Comparison of ENCODE assay signal across 8 cellular contexts in the genomic region with DNA sequence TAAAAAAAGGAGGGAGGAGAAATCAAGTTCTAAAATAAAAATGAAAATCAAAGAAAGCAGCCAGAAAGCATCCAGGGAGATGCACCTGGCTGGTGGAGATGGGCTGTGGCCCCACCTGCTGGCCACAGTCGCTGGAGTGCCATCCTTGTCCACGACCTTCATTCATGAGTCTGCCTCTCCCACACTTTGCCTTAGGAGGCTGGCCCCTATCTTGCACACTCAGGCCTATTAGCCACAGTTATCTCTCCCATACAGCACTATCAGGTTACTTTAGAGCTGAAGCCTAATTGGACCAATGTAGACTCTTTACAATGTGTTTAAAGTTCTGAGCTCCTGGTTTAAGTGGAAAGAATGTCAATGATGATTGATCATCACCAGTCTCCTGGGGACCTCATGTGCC.
DNase-seq lines count a peak whose midpoint lies in the region; ATAC-seq, FAIRE-seq and TF ChIP-seq lines count a peak whose summit lies in the region.

No MANE protein-coding gene starts in this region.

- CTCF ChIA-PET in activated naive CD4-positive, alpha-beta T cell treated with anti-CD3 and anti-CD28 coated beads, Interleukin-2, amount 10 ng/mL, durations not matched to agents 7 days and 5 days (lab: Charles Lee), result interaction anchor here (1.1 to 2.2 kb wide), 6 partner anchors 90 to 455 kb away, joined by 3 to 8 read pairs (median 5); no protein-coding TSS in a partner anchor

- peak; percentile 26 for DNase-seq in activated naive CD4-positive, alpha-beta T cell treated with anti-CD3 and anti-CD28 coated beads, Interleukin-2, amount 10 ng/mL, durations not matched to agents 7 days and 5 days
- DNase-seq in activated naive CD4-positive, alpha-beta T cell treated with anti-CD3 and anti-CD28 coated beads, Interleukin-2, amount 50 U/mL, for 16 hours, result no peak
- DNase-seq in NCI-H2196 (lab: John Stamatoyannopoulos, UW; ENCODE audit: unreplicated experiment) (peak; percentile 54), bronchial epithelial cell (ENCODE audit: low read depth) (no peak), nephron progenitor cell (peak; percentile 53), NCI-H1048 (lab: John Stamatoyannopoulos, UW) (no peak)

- no peak overlapping the region for H3K4me3 Mint-ChIP-seq in activated naive CD4-positive, alpha-beta T cell treated with anti-CD3 and anti-CD28 coated beads, Interleukin-2, amount 10 ng/mL, durations not matched to agents 7 days and 5 days
- no peak overlapping the region for H3K4me3 Mint-ChIP-seq in nephron progenitor cell

- ATAC-seq in GM21723 (IDR thresholded peaks at IDR 0.05; ENCODE audit: unreplicated experiment) (no peak), HG03442 (IDR thresholded peaks at IDR 0.05; ENCODE audit: unreplicated experiment) (no peak)

- peaks cover 4% of the 10 kb centered on the region for H3K27me3 Mint-ChIP-seq in activated naive CD4-positive, alpha-beta T cell treated with anti-CD3 and anti-CD28 coated beads, Interleukin-2, amount 10 ng/mL, durations not matched to agents 7 days and 5 days
- peaks cover 8% of the 10 kb centered on the region for H3K27me3 Mint-ChIP-seq in nephron progenitor cell (ENCODE audit: low read depth, poor library complexity)

- H3K4me3 ChIP-seq in bronchial epithelial cell (ENCODE audit: low read depth, low read length), result no peak overlapping the region

- peak; percentile 43 for TF ChIP-seq CTCF in bronchial epithelial cell (IDR thresholded peaks at IDR 0.05; ENCODE audit: insufficient read depth, low read length, severe bottlenecking)
- peak; percentile 70 for TF ChIP-seq CTCF in nephron progenitor cell (IDR thresholded peaks at IDR 0.05)

- no peaks in the 10 kb centered on the region for H3K36me3 ChIP-seq in bronchial epithelial cell (ENCODE audit: control insufficient read depth, insufficient read depth, low read length)

- no peak for FAIRE-seq in bronchial epithelial cell (lab: Jason Lieb, UNC)

- H3K27me3 ChIP-seq in bronchial epithelial cell (ENCODE audit: control insufficient read depth, insufficient read depth, low read length), result no peaks in the 10 kb centered on the region

- no peak overlapping the region for H3K27ac Mint-ChIP-seq in activated naive CD4-positive, alpha-beta T cell treated with anti-CD3 and anti-CD28 coated beads, Interleukin-2, amount 10 ng/mL, durations not matched to agents 7 days and 5 days
- H3K27ac Mint-ChIP-seq in nephron progenitor cell, result no peak overlapping the region

- no peaks in the 10 kb centered on the region for H3K4me1 Mint-ChIP-seq in activated naive CD4-positive, alpha-beta T cell treated with anti-CD3 and anti-CD28 coated beads, Interleukin-2, amount 10 ng/mL, durations not matched to agents 7 days and 5 days
- peaks cover 29% of the 10 kb centered on the region for H3K4me1 Mint-ChIP-seq in nephron progenitor cell

- no peaks in the 10 kb centered on the region for H3K36me3 Mint-ChIP-seq in activated naive CD4-positive, alpha-beta T cell treated with anti-CD3 and anti-CD28 coated beads, Interleukin-2, amount 10 ng/mL, durations not matched to agents 7 days and 5 days
- peaks cover 7% of the 10 kb centered on the region for H3K36me3 Mint-ChIP-seq in nephron progenitor cell (ENCODE audit: low read depth)

- no peaks in the 10 kb centered on the region for H3K9me3 Mint-ChIP-seq in activated naive CD4-positive, alpha-beta T cell treated with anti-CD3 and anti-CD28 coated beads, Interleukin-2, amount 10 ng/mL, durations not matched to agents 7 days and 5 days
- H3K9me3 Mint-ChIP-seq in nephron progenitor cell, result peaks cover 25% of the 10 kb centered on the region

Comparison
In these comparisons a context has a peak if more than half of its experiments do, and no peak if none do; other contexts are left out.
1. DNase-seq: peak in activated naive CD4-positive, alpha-beta T cell treated with anti-CD3 and anti-CD28 coated beads, Interleukin-2, amount 10 ng/mL, durations not matched to agents 7 days and 5 days (single experiment), NCI-H2196 (single experiment) and nephron progenitor cell (single experiment); none in activated naive CD4-positive, alpha-beta T cell treated with anti-CD3 and anti-CD28 coated beads, Interleukin-2, amount 50 U/mL, for 16 hours (single experiment), bronchial epithelial cell (single experiment) and NCI-H1048 (single experiment).